In the genomic region with DNA sequence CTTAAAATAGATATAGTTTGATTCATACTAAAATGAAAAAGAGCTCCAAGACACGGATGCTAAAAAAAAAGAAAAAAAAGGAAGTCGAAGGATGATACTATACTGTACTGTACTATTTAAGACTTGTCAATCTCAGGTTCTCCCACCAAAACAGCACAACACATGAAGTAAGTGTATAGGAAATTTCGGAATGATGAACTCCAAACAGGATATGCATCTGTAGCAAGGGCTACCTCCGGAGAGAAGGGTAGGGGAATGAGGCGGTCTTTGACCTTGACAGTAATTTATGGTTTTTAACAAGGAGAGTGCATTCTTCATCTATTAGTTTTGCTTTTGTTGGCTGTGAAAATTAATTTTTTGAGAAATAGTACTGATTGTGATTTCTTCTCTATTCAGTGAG, we compare ENCODE assay signal across 8 cellular contexts. TPM values are rescaled to one million over a fixed set of nuclear protein-coding genes. Genes with fewer than 3 reads are reported as not detected.
DNase-seq lines count a peak whose midpoint lies in the region; ATAC-seq, FAIRE-seq and TF ChIP-seq lines count a peak whose summit lies in the region.

No MANE protein-coding gene starts in this region.

- POLR2A ChIA-PET in naive thymus-derived CD8-positive, alpha-beta T cell (lab: Charles Lee), result interaction anchor here (1.2 to 3.1 kb wide), 3 partner anchors 11 to 686 kb away, joined by 3 to 23 read pairs (median 4); partner anchors contain the start of gene SCFD2

- FAIRE-seq in urothelium cell line (lab: Jason Lieb, UNC), result no peak

- H3K27ac Mint-ChIP-seq in CD14-positive monocyte, result peak overlapping the region; percentile 18 to 99 (median 96)
- H3K27ac Mint-ChIP-seq in central memory CD8-positive, alpha-beta T cell (ENCODE audit: low read depth), result peak overlapping the region; percentile 99
- H3K27ac Mint-ChIP-seq in naive thymus-derived CD8-positive, alpha-beta T cell, result peak overlapping the region; percentile 97 to 100 (median 99)

- no peak for ATAC-seq in central memory CD8-positive, alpha-beta T cell (replicated peaks; ENCODE audit: extremely low read depth, poor library complexity, severe bottlenecking)
- no peak for ATAC-seq in naive thymus-derived CD8-positive, alpha-beta T cell
- no peak for ATAC-seq in GM21526 (IDR thresholded peaks at IDR 0.05; ENCODE audit: low FRiP score, unreplicated experiment)

- DNase-seq in CD14-positive monocyte (ENCODE audit: low spot score) (no peak), Kasumi-1 (lab: John Stamatoyannopoulos, UW) (peak; percentile 61 to 80), Ammon's horn (ENCODE audit: low spot score) (no peak), urothelium cell line (ENCODE audit: low spot score) (no peak)
- no peak for DNase-seq in central memory CD8-positive, alpha-beta T cell (ENCODE audit: low spot score in 2 of 2)
- peak in 1 of 10 donors; percentile 4 for DNase-seq in naive thymus-derived CD8-positive, alpha-beta T cell
- no peak for DNase-seq in stimulated activated CD4-positive, alpha-beta T cell treated with anti-CD3 and anti-CD28 coated beads, Interleukin-2, amount 100 ng/mL, for 24 hours

- H3K27me3 Mint-ChIP-seq in CD14-positive monocyte (ENCODE audit: low read depth in 3 of 3), result peaks cover 0 to 2% (median 1%) of the 10 kb centered on the region in 3 donors
- H3K27me3 Mint-ChIP-seq in central memory CD8-positive, alpha-beta T cell, result peaks cover 7% of the 10 kb centered on the region
- H3K27me3 Mint-ChIP-seq in naive thymus-derived CD8-positive, alpha-beta T cell, result peaks cover 7 to 13% (median 11%) of the 10 kb centered on the region in 5 donors

- TF ChIP-seq CTCF in CD14-positive monocyte (IDR thresholded peaks at IDR 0.05), result no peak

- peaks cover 28% of the 10 kb centered on the region for H3K4me1 Mint-ChIP-seq in CD14-positive monocyte
- peaks cover 34% of the 10 kb centered on the region for H3K4me1 Mint-ChIP-seq in central memory CD8-positive, alpha-beta T cell
- H3K4me1 Mint-ChIP-seq in naive thymus-derived CD8-positive, alpha-beta T cell, result peaks cover 12 to 46% (median 37%) of the 10 kb centered on the region in 4 donors

- intact Hi-C loops in CD14-positive monocyte (cut with micrococcal nuclease), result loop anchor here (1.0 to 10.0 kb wide), 2 partner anchors 10 to 688 kb away; partner anchors contain the start of gene CHIC2 (in 1 of the 2)

- peak overlapping the region; percentile 99 for H3K4me3 Mint-ChIP-seq in CD14-positive monocyte
- peak overlapping the region; percentile 98 for H3K4me3 Mint-ChIP-seq in central memory CD8-positive, alpha-beta T cell
- H3K4me3 Mint-ChIP-seq in naive thymus-derived CD8-positive, alpha-beta T cell, result peak overlapping the region; percentile 95 to 100 (median 99)

- H3K9me3 Mint-ChIP-seq in CD14-positive monocyte, result peaks cover 0 to 3% (median 0%) of the 10 kb centered on the region in 7 donors
- H3K9me3 Mint-ChIP-seq in central memory CD8-positive, alpha-beta T cell, result no peaks in the 10 kb centered on the region
- no peaks in the 10 kb centered on the region for H3K9me3 Mint-ChIP-seq in naive thymus-derived CD8-positive, alpha-beta T cell

- peaks cover 6 to 7% of the 10 kb centered on the region in 2 donors for H3K36me3 Mint-ChIP-seq in CD14-positive monocyte
- peaks cover 23% of the 10 kb centered on the region for H3K36me3 Mint-ChIP-seq in central memory CD8-positive, alpha-beta T cell (ENCODE audit: insufficient read depth)
- H3K36me3 Mint-ChIP-seq in naive thymus-derived CD8-positive, alpha-beta T cell, result peaks cover 2 to 11% (median 3%) of the 10 kb centered on the region in 3 donors

RNA-seq across cellular contexts. Expression of gene FIP1L1, which starts 0.5 kb away (rescaled TPM):
- polyA plus RNA-seq in CD14-positive monocyte, result 10 to 100 TPM; 25.4 to 36.9 TPM
- total RNA-seq in naive thymus-derived CD8-positive, alpha-beta T cell, result 10 to 100 TPM; 88.0 to 91.7 TPM
- polyA plus RNA-seq in naive thymus-derived CD8-positive, alpha-beta T cell, result 10 to 100 TPM; 55.3 to 72.2 (median 65.7) TPM

RNA-seq across cellular contexts. Expression of gene SCFD2, which starts 11.0 kb away (rescaled TPM):
- polyA plus RNA-seq in CD14-positive monocyte, result 1 to 10 TPM; 5.4 to 9.4 TPM
- total RNA-seq in naive thymus-derived CD8-positive, alpha-beta T cell, result 10 to 100 TPM; 14.3 to 14.8 TPM
- 10 to 100 TPM; 17.2 to 21.7 (median 18.9) TPM for polyA plus RNA-seq in naive thymus-derived CD8-positive, alpha-beta T cell

Comparison
In these comparisons a context has a peak if more than half of its experiments do, and no peak if none do; other contexts are left out.
1. DNase-seq: peak in Kasumi-1 (2 of 2); none in CD14-positive monocyte (single experiment), central memory CD8-positive, alpha-beta T cell (0 of 2), Ammon's horn (single experiment), stimulated activated CD4-positive, alpha-beta T cell treated with anti-CD3 and anti-CD28 coated beads, Interleukin-2, amount 100 ng/mL, for 24 hours (0 of 2) and urothelium cell line (single experiment).
2. Peak in every context shown above with its lines, with median percentiles within 50 percentile points of each other: H3K27ac Mint-ChIP-seq and H3K4me3 Mint-ChIP-seq.